ENCODE assay signal across 9 cellular contexts in the genomic region with DNA sequence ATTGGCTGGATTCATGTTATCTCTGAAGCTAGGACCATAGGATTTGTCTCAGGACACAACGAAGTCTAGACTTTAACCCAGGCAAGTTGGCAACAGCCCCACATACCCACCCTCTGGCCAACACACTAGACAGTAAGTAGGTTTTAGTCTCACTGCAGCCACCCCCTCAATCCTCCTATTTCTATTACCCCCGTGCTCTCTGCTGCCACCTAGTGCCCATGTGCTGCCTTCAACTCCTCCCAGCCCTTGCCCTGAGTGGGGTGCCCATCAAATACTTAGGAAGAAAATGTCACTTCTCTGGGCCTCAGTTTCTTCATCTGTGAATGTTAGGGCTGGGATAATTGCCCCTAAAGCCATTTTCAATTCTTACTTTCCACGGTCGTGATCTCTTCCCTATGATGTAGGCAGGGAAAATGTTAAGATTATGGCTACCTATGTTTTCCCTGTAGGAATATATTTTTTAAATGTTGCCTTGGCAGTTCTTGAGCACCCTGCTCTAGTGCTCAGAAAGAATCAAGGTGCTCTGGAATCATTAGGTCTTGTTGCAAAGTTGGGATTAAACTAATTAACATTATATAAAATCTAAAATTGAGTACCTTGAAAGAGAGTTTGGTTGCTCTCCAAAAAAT.
DNase-seq lines count a peak whose midpoint lies in the region; ATAC-seq, FAIRE-seq and TF ChIP-seq lines count a peak whose summit lies in the region.
"Had no signal": no experiment of that assay in that cellular context is flagged by ENCODE, and none has a peak within 500 bp of the region (broad histone marks: within the 10 kb centered on the region; RNA-seq: fewer than 3 reads in every experiment).

No MANE protein-coding gene starts in this region.

- no peak for TF ChIP-seq EP300 in Ishikawa (IDR thresholded peaks at IDR 0.05; ENCODE audit: borderline replicate concordance)
- no peak for TF ChIP-seq EP300 in HepG2 (IDR thresholded peaks at IDR 0.05; ENCODE audit: low read depth in 2 of 2, low read length in 2 of 2)
- TF ChIP-seq EP300 in HepG2 (CRISPR knock-in tag; IDR thresholded peaks at IDR 0.05; ENCODE audit: borderline replicate concordance): no peak

- peak; percentile 71 for TF ChIP-seq CTCF in HepG2 (CRISPR knock-in tag; IDR thresholded peaks at IDR 0.05)

- H3K79me2 ChIP-seq in HepG2 (ENCODE audit: insufficient read depth, low read length): no peaks in the 10 kb centered on the region

- peaks cover 22% of the 10 kb centered on the region for H3K4me1 ChIP-seq in HepG2 (ENCODE audit: insufficient read depth, low read length)

- POLR2A ChIA-PET in HepG2 (lab: Yijun Ruan, JAX): interaction anchor here (1.2 kb wide), 1 partner anchor 14 kb away, joined by 4 read pairs; no protein-coding TSS in a partner anchor

- ATAC-seq in HepG2: peak; percentile 72
- ATAC-seq in HG02981 (IDR thresholded peaks at IDR 0.05; ENCODE audit: unreplicated experiment): no peak
- ATAC-seq: stimulated activated effector memory CD8-positive, alpha-beta T cell treated with anti-CD3 and anti-CD28 coated beads, Interleukin-12 subunit alpha, Interleukin-12 subunit beta, amount 100 ng/mL, for 72 hours had no signal

- 50% methylated on average over 4 of the region's 4 CpGs for WGBS in HepG2 (ENCODE audit: low lambda C conversion rate)

- no peak overlapping the region for H3K4me3 ChIP-seq in HepG2 (replicated peaks in 1 of 3; ENCODE audit: insufficient read depth in 1 of 3, low read depth in 2 of 3, low read length in 3 of 3)

- peak; percentile 38; the same call in 1 of the 2 replicates for TF ChIP-seq RAD21 in Ishikawa (IDR thresholded peaks at IDR 0.05; ENCODE audit: low read depth)
- TF ChIP-seq RAD21 in HepG2 (CRISPR knock-in tag; IDR thresholded peaks at IDR 0.05): no peak

- no peak overlapping the region for H3K4me2 ChIP-seq in HepG2 (ENCODE audit: low read depth, low read length)

- no peak overlapping the region for H3K9ac ChIP-seq in HepG2 (ENCODE audit: insufficient read depth, low read depth, low read length)

- no peaks in the 10 kb centered on the region for H3K9me3 ChIP-seq in HepG2 (ENCODE audit: low read length)

- no peak for FAIRE-seq in HepG2 (lab: Jason Lieb, UNC)

- peak; percentile 5 for DNase-seq in DMS53 treated with DMSO at 0.1 percent for 48 hours (lab: John Stamatoyannopoulos, UW; ENCODE audit: unreplicated experiment)
- DNase-seq in activated CD8-positive, alpha-beta memory T cell treated with anti-CD3 and anti-CD28 coated beads, Interleukin-2, amount 50 U/mL, for 4 hours: peak; percentile 15
- peak; percentile 6 for DNase-seq in HepG2 (ENCODE audit: low spot score)
- DNase-seq in DMS79 (lab: John Stamatoyannopoulos, UW): no peak
- no peak for DNase-seq in cerebellar cortex (ENCODE audit: low spot score)
- no peak for DNase-seq in hippocampal formation (lab: John Stamatoyannopoulos, UW)

- intact Hi-C loops in HepG2 (cut with micrococcal nuclease; ENCODE audit: unreplicated experiment): loop anchor here (1.0 kb wide), 2 partner anchors 14 to 29 kb away; no protein-coding TSS in a partner anchor

- CTCF ChIA-PET in HepG2 (lab: Yijun Ruan, JAX; ENCODE audit: low intra/inter-chr PET ratio, low total read pairs): interaction anchor here (1.1 to 2.1 kb wide), 3 partner anchors 14 to 146 kb away, joined by 4 to 10 read pairs (median 4); no protein-coding TSS in a partner anchor

- H4K20me1 ChIP-seq in HepG2 (ENCODE audit: insufficient read depth, low read length): no peaks in the 10 kb centered on the region

- H3K36me3 ChIP-seq in HepG2 (replicated peaks in 1 of 2; ENCODE audit: control insufficient read depth in 1 of 2, insufficient read depth in 2 of 2, low read length in 2 of 2): no peaks in the 10 kb centered on the region

- no peaks in the 10 kb centered on the region for H3K27me3 ChIP-seq in HepG2 (ENCODE audit: control insufficient read depth in 1 of 2, insufficient read depth in 2 of 2, low read length in 2 of 2)

- no peak for TF ChIP-seq POLR2A in HepG2 (IDR thresholded peaks at IDR 0.05; ENCODE audit: insufficient read depth in 1 of 2, low read depth in 2 of 2, low read length in 2 of 2)

- no TSS peak for BruUV-seq in HepG2 (replicated peaks; lab: Mats Ljungman, UMichigan)

- in situ Hi-C loops in HepG2 (cut with HindIII; ENCODE audit: extremely low pct_ligation_motif_present, low pct_unique_long_range_greater_than_20kb): loop anchor here (25.0 kb wide), 1 partner anchor 444 kb away; no protein-coding TSS in a partner anchor

- H3K27ac ChIP-seq in HepG2 (ENCODE audit: extremely low read length, insufficient read depth, low read length): no peak overlapping the region

- no peak overlapping the region for H2AFZ ChIP-seq in HepG2 (ENCODE audit: low read length)

TF ChIP-seq in Ishikawa, 13 proteins besides CTCF, POLR2A, EP300 and RAD21:
- TF ChIP-seq TAF1 (IDR thresholded peaks at IDR 0.05; ENCODE audit: low read depth): no peak

TF ChIP-seq in HepG2, 621 proteins besides CTCF, POLR2A, EP300 and RAD21:
- TF ChIP-seq MTF2 (CRISPR knock-in tag; IDR thresholded peaks at IDR 0.05; ENCODE audit: borderline replicate concordance): no peak
- no peak for TF ChIP-seq ZBTB8A (CRISPR knock-in tag; IDR thresholded peaks at IDR 0.05; ENCODE audit: borderline replicate concordance, low read depth)
- no peak for TF ChIP-seq ZNF740 (CRISPR knock-in tag; IDR thresholded peaks at IDR 0.05)
- no peak for TF ChIP-seq AHR (CRISPR knock-in tag; IDR thresholded peaks at IDR 0.05)
- no peak for TF ChIP-seq HDAC6 (IDR thresholded peaks at IDR 0.05; ENCODE audit: low read depth, low read length)
- no peak for TF ChIP-seq ZSCAN29 (CRISPR knock-in tag; conservative IDR thresholded peaks at IDR 0.05)
- no peak for TF ChIP-seq ZNF574 (CRISPR knock-in tag; IDR thresholded peaks at IDR 0.05)
- TF ChIP-seq AGO1 (IDR thresholded peaks at IDR 0.05; ENCODE audit: low read depth, low read length, poor library complexity, severe bottlenecking): no peak
- no peak for TF ChIP-seq TCF7 (IDR thresholded peaks at IDR 0.05; ENCODE audit: low read depth)
- TF ChIP-seq PRPF4 (IDR thresholded peaks at IDR 0.05; ENCODE audit: low read depth, low read length, poor library complexity, severe bottlenecking): no peak
- TF ChIP-seq, protein P1, sequence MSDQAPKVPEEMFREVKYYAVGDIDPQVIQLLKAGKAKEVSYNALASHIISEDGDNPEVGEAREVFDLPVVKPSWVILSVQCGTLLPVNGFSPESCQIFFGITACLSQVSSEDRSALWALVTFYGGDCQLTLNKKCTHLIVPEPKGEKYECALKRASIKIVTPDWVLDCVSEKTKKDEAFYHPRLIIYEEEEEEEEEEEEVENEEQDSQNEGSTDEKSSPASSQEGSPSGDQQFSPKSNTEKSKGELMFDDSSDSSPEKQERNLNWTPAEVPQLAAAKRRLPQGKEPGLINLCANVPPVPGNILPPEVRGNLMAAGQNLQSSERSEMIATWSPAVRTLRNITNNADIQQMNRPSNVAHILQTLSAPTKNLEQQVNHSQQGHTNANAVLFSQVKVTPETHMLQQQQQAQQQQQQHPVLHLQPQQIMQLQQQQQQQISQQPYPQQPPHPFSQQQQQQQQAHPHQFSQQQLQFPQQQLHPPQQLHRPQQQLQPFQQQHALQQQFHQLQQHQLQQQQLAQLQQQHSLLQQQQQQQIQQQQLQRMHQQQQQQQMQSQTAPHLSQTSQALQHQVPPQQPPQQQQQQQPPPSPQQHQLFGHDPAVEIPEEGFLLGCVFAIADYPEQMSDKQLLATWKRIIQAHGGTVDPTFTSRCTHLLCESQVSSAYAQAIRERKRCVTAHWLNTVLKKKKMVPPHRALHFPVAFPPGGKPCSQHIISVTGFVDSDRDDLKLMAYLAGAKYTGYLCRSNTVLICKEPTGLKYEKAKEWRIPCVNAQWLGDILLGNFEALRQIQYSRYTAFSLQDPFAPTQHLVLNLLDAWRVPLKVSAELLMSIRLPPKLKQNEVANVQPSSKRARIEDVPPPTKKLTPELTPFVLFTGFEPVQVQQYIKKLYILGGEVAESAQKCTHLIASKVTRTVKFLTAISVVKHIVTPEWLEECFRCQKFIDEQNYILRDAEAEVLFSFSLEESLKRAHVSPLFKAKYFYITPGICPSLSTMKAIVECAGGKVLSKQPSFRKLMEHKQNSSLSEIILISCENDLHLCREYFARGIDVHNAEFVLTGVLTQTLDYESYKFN (CRISPR knock-in tag; conservative IDR thresholded peaks at IDR 0.05): no peak
- no peak for TF ChIP-seq KLF9 (CRISPR knock-in tag; IDR thresholded peaks at IDR 0.05; ENCODE audit: low read depth)
- TF ChIP-seq ZNF44 (CRISPR knock-in tag; IDR thresholded peaks at IDR 0.05): no peak
- no peak for TF ChIP-seq ZMAT3 (CRISPR knock-in tag; conservative IDR thresholded peaks at IDR 0.05)
- TF ChIP-seq NBN (conservative IDR thresholded peaks at IDR 0.05): no peak
- no peak for TF ChIP-seq ZNF335 (CRISPR knock-in tag; IDR thresholded peaks at IDR 0.05)
- TF ChIP-seq MYNN (CRISPR knock-in tag; IDR thresholded peaks at IDR 0.05; ENCODE audit: low read depth): no peak

Comparison
In these comparisons a context has a peak if more than half of its experiments do, and no peak if none do; other contexts are left out.
1. DNase-seq: peak in DMS53 treated with DMSO at 0.1 percent for 48 hours (single experiment), activated CD8-positive, alpha-beta memory T cell treated with anti-CD3 and anti-CD28 coated beads, Interleukin-2, amount 50 U/mL, for 4 hours (single experiment) and HepG2 (single experiment); none in DMS79 (single experiment), cerebellar cortex (single experiment) and hippocampal formation (0 of 2).